ENCODE assay signal across 9 cellular contexts in the genomic region with DNA sequence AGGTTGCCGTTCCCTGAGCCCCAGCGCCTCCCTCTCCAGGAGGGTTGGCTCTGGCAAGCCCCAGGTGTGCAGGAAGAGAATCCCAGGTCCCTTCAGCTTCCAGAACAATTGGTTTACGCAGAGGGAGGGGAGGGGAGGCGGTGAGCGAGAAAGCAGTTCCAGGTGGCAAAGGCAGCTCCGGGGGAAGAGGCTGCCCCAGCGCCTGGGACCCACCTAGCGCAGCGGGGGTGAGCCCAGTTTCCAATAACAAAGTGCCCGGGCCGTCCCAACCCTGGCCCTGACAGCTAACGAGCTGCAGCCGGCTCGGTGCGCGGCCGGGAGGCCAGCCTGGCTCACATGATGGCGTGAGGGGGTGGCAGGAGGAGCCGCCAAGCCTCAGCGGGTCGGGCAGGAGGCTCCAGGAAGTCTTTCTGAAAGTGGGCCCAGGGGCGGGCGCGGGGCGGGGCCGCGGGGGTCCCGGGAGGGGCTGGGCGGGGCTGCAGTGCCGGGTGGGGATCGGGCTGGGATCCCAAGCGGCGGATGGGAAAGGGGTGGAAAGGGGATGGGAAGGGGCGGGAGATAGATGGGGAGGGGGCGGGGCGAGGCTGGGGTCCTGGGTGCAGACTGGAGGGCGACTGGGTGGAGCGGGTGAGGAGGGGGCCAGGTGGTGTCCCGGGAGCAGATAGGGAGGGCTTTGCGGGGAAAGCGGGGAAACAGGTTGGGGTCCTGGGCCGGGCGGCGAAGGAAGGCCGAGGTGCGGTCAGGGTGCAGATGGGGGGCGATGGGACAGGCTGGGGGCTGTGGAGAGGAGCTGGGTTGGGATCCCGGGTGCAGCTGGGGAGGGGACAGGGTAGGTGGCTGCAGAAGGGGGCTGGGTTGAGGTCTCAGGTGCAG. TPM values are rescaled to one million over a fixed set of nuclear protein-coding genes. Genes with fewer than 3 reads are reported as not detected.
DNase-seq lines count a peak whose midpoint lies in the region; ATAC-seq and TF ChIP-seq lines count a peak whose summit lies in the region.
"Had no signal": no experiment of that assay in that cellular context is flagged by ENCODE, and none has a peak within 500 bp of the region (broad histone marks: within the 10 kb centered on the region; RNA-seq: fewer than 3 reads in every experiment).

No MANE protein-coding gene starts in this region.

- H3K27ac ChIP-seq in PC-9 (peak overlapping the region; percentile 100), smooth muscle cell (ENCODE audit: low read depth) (no peak overlapping the region)

- peaks cover 11% of the 10 kb centered on the region; the same call in 1 of the 2 replicates for H3K36me3 ChIP-seq in PC-9 (ENCODE audit: low read depth)
- no peaks in the 10 kb centered on the region for H3K36me3 ChIP-seq in smooth muscle cell (ENCODE audit: low read depth)
- no peaks in the 10 kb centered on the region for H3K36me3 ChIP-seq in HAP-1 (replicated peaks)

- POLR2A ChIA-PET in PC-9 (lab: Charles Lee; ENCODE audit: unreplicated experiment), result interaction anchor here (0.5 to 1.1 kb wide), 9 partner anchors 9 to 929 kb away, joined by 3 to 18 read pairs (median 8); a partner anchor contains a TSS

- no peaks in the 10 kb centered on the region for H3K9me3 ChIP-seq in PC-9 (ENCODE audit: insufficient read depth, low read depth)
- H3K9me3 ChIP-seq in smooth muscle cell (replicated peaks; ENCODE audit: low read depth), result no peaks in the 10 kb centered on the region
- no peaks in the 10 kb centered on the region for H3K9me3 ChIP-seq in HAP-1

- H3K9me2 ChIP-seq in PC-9 (ENCODE audit: insufficient read depth), result no peaks in the 10 kb centered on the region

- ATAC-seq in central memory CD8-positive, alpha-beta T cell (replicated peaks; ENCODE audit: extremely low read depth, poor library complexity, severe bottlenecking), result no peak
- ATAC-seq in HG02623 (IDR thresholded peaks at IDR 0.05; ENCODE audit: unreplicated experiment), result no peak

- intact Hi-C loops in PC-9 (cut with micrococcal nuclease; ENCODE audit: unreplicated experiment), result loop anchor here (1.0 kb wide), 1 partner anchor 45 kb away; no protein-coding TSS in a partner anchor

- no TSS peak for BruUV-seq in PC-9 (replicated peaks; lab: Mats Ljungman, UMichigan)

- H3K4me1 Mint-ChIP-seq in central memory CD8-positive, alpha-beta T cell, result peaks cover 44% of the 10 kb centered on the region

- DNase-seq in EH (ENCODE audit: low read depth), result peak; percentile 67
- peak; percentile 49 to 79 for DNase-seq in PC-9
- DNase-seq in central memory CD8-positive, alpha-beta T cell (ENCODE audit: low spot score in 2 of 2), result no peak
- peak; percentile 28 for DNase-seq in kidney glomerular epithelial cell (lab: John Stamatoyannopoulos, UW)
- no peak for DNase-seq in smooth muscle cell (lab: John Stamatoyannopoulos, UW; ENCODE audit: unreplicated experiment)
- DNase-seq in HAP-1 (ENCODE audit: low spot score in 2 of 2), result no peak
- no peak for DNase-seq in SKM-1 (lab: John Stamatoyannopoulos, UW; ENCODE audit: unreplicated experiment)

- H2AFZ ChIP-seq in PC-9 (no peak overlapping the region), smooth muscle cell (ENCODE audit: low read depth) (no peak overlapping the region)

- H3K9ac ChIP-seq in smooth muscle cell (ENCODE audit: low read depth), result no peak overlapping the region

- H3K4me3 Mint-ChIP-seq in central memory CD8-positive, alpha-beta T cell, result peak overlapping the region; percentile 69

- peaks cover 58% of the 10 kb centered on the region for H3K4me1 ChIP-seq in PC-9 (replicated peaks; ENCODE audit: insufficient read depth)
- H3K4me1 ChIP-seq in smooth muscle cell (ENCODE audit: low read depth), result peaks cover 3% of the 10 kb centered on the region
- H3K4me1 ChIP-seq in HAP-1, result no peaks in the 10 kb centered on the region

- H3K27ac Mint-ChIP-seq in central memory CD8-positive, alpha-beta T cell (ENCODE audit: low read depth), result peak overlapping the region; percentile 88

- H3K27me3 ChIP-seq in PC-9 (ENCODE audit: insufficient read depth, low read depth) (no peaks in the 10 kb centered on the region), smooth muscle cell (ENCODE audit: low read depth) (peaks cover 17% of the 10 kb centered on the region), HAP-1 (ENCODE audit: low read depth) (no peaks in the 10 kb centered on the region)

- in situ Hi-C loops in HAP-1 (cut with MboI; ENCODE audit: low sequenced_read_pairs), result no loop called here

- CTCF ChIA-PET in PC-9 (lab: Charles Lee), result interaction anchor here (0.8 kb wide), 1 partner anchor 24 kb away, joined by 3 read pairs; no protein-coding TSS in a partner anchor

- TF ChIP-seq CTCF in PC-9 (conservative IDR thresholded peaks at IDR 0.05) (no peak), smooth muscle cell (IDR thresholded peaks at IDR 0.05; ENCODE audit: borderline replicate concordance, insufficient read depth, poor library complexity, severe bottlenecking) (no peak)

- H3K9me3 Mint-ChIP-seq in central memory CD8-positive, alpha-beta T cell, result no peaks in the 10 kb centered on the region

- H3K36me3 Mint-ChIP-seq in central memory CD8-positive, alpha-beta T cell (ENCODE audit: insufficient read depth), result peaks cover 20% of the 10 kb centered on the region

- no peaks in the 10 kb centered on the region for H4K20me1 ChIP-seq in PC-9 (ENCODE audit: insufficient read depth)
- H4K20me1 ChIP-seq in smooth muscle cell (ENCODE audit: low read depth), result peaks cover 7% of the 10 kb centered on the region

- H3K4me3 ChIP-seq in PC-9, result peak overlapping the region; percentile 53
- H3K4me3 ChIP-seq in smooth muscle cell, result peak overlapping the region; percentile 50
- H3K4me3 ChIP-seq in HAP-1, result no peak overlapping the region

- peak overlapping the region; percentile 92 for H3K4me2 ChIP-seq in PC-9
- peak overlapping the region; percentile 89 for H3K4me2 ChIP-seq in smooth muscle cell

- peaks cover 85% of the 10 kb centered on the region for H3K79me2 ChIP-seq in PC-9 (ENCODE audit: low read depth)
- no peaks in the 10 kb centered on the region for H3K79me2 ChIP-seq in smooth muscle cell (ENCODE audit: low read depth)

- H3K27me3 Mint-ChIP-seq in central memory CD8-positive, alpha-beta T cell, result no peaks in the 10 kb centered on the region

- H3F3A ChIP-seq in PC-9 (ENCODE audit: insufficient read depth, low read depth) (peaks cover 61% of the 10 kb centered on the region), smooth muscle cell (ENCODE audit: low read depth) (peaks cover 11% of the 10 kb centered on the region)

- WGBS in smooth muscle cell (ENCODE audit: low lambda C conversion rate), result 4% methylated on average over 19 of the region's 48 CpGs

RNA-seq across cellular contexts. Expression of a gene that starts 22.8 kb away (rescaled TPM):
- total RNA-seq in PC-9 (2021) (144 and 154 TPM in 2 replicates), smooth muscle cell (2.7 and 9.5 TPM in 2 replicates)
- 0.89 and 2.8 TPM in 2 replicates for polyA plus RNA-seq in smooth muscle cell

RNA-seq across cellular contexts. Expression of a gene that starts 48.7 kb away (rescaled TPM):
- not detected in 2 replicates for total RNA-seq in PC-9 (2021)
- not detected in 2 replicates for total RNA-seq in smooth muscle cell
- not detected in 2 replicates for polyA plus RNA-seq in smooth muscle cell
- total RNA-seq: NCI-H460 had no signal

Comparison
In these comparisons a context has a peak if more than half of its experiments do, and no peak if none do; other contexts are left out.
1. DNase-seq: peak in EH (single experiment), PC-9 (2 of 2) and kidney glomerular epithelial cell (single experiment); none in central memory CD8-positive, alpha-beta T cell (0 of 2), smooth muscle cell (single experiment), HAP-1 (0 of 2) and SKM-1 (single experiment).
2. RNA of a gene that starts 22.8 kb away (total RNA-seq): 144 to 154 TPM in PC-9; 2.7 to 9.5 TPM in smooth muscle cell; every median in the first group is over 10 times any median in the second.